Comparison of ENCODE assay signal across 1 cellular context in genomic region chr5:96431376-96432244, GRCh38.
TF ChIP-seq lines count a peak whose summit lies in the region.

No MANE protein-coding gene starts in this region.

TF ChIP-seq in HEK293, 187 proteins besides CTCF, POLR2A, EP300 and RAD21 (continued from another document):
- TF ChIP-seq TSHZ1 (tag by site-specific recombination; IDR thresholded peaks at IDR 0.05; ENCODE audit: borderline replicate concordance) (peak; percentile 17; the same call in 1 of the 2 replicates), ZBTB48 (tag by site-specific recombination; IDR thresholded peaks at IDR 0.05) (peak; percentile 77), ZNF513 (tag by site-specific recombination; IDR thresholded peaks at IDR 0.05) (no peak), ZSCAN16 (tag by site-specific recombination; IDR thresholded peaks at IDR 0.05) (no peak), TRIM28 (IDR thresholded peaks at IDR 0.05; ENCODE audit: borderline replicate concordance, low read length) (no peak), ZNF335 (tag by site-specific recombination; conservative IDR thresholded peaks at IDR 0.05) (no peak; the same call in 1 of the 2 replicates), ZNF571 (tag by site-specific recombination; IDR thresholded peaks at IDR 0.05) (no peak), ZNF449 (tag by site-specific recombination; IDR thresholded peaks at IDR 0.05) (no peak)
